ENCODE assay signal across 8 cellular contexts in the genomic region with DNA sequence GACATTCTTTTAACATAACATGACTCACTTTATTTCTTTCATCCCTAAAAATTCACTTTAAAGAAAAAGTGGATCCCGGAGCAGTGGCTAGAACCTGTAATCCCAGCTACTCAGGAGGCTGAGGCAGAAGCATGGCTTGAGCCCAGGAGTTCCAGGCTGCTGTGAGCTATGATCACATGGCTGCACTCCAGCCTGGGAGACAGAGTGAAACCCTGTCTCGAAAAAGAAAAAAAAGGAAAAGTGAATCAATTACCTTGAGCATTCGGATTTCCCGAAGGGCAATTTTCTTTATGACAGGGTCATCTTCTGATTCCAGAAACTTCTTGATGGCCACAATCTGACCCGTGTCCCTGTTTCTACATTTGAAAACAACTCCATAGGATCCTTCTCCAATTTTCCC. TPM values are rescaled to one million over a fixed set of nuclear protein-coding genes. Genes with fewer than 3 reads are reported as not detected.
DNase-seq lines count a peak whose midpoint lies in the region; ATAC-seq, FAIRE-seq and TF ChIP-seq lines count a peak whose summit lies in the region.

No MANE protein-coding gene starts in this region.

- peaks cover 17 to 35% (median 26%) of the 10 kb centered on the region in 10 experiments; a peak in 19 of 20 replicates for H3K4me1 ChIP-seq in BLaER1 treated with 17β-estradiol and CSF1 and Interleukin-3, amounts not matched to agents 10 nM and 100 nM
- H3K4me1 ChIP-seq in Loucy (ENCODE audit: insufficient read depth, low read length, poor library complexity, severe bottlenecking): peaks cover 43% of the 10 kb centered on the region
- H3K4me1 ChIP-seq in endodermal cell (ENCODE audit: control insufficient read depth, insufficient read depth, low read length): no peaks in the 10 kb centered on the region

- no peak for ATAC-seq in GM18868 (IDR thresholded peaks at IDR 0.05; ENCODE audit: unreplicated experiment)

- H3K36me3 Mint-ChIP-seq in endodermal cell (ENCODE audit: low read depth) (no peaks in the 10 kb centered on the region), neural crest cell (ENCODE audit: low read depth) (peaks cover 6% of the 10 kb centered on the region)

- H3K27ac ChIP-seq in BLaER1 treated with 17β-estradiol and CSF1 and Interleukin-3, amounts not matched to agents 10 nM and 100 nM: no peak overlapping the region
- no peak overlapping the region for H3K27ac ChIP-seq in endodermal cell (ENCODE audit: low read depth, low read length)

- FAIRE-seq in frontal cortex (lab: Jason Lieb, UNC): no peak

- no peak for DNase-seq in endodermal cell
- no peak for DNase-seq in neural crest cell (ENCODE audit: low read depth, low spot score)
- no peak for DNase-seq in frontal cortex (ENCODE audit: low spot score in 2 of 2)
- no peak for DNase-seq in NCI-H82 treated with DMSO at 0.1 percent for 48 hours (lab: John Stamatoyannopoulos, UW; ENCODE audit: unreplicated experiment)
- no peak for DNase-seq in HT-29 (ENCODE audit: low spot score)

- no peak overlapping the region for H3K27ac Mint-ChIP-seq in endodermal cell
- H3K27ac Mint-ChIP-seq in neural crest cell (ENCODE audit: unreplicated experiment): no peak overlapping the region

- no peaks in the 10 kb centered on the region for H3K79me2 ChIP-seq in Loucy (ENCODE audit: insufficient read depth, low read length)

- TF ChIP-seq CTCF in Loucy (conservative IDR thresholded peaks at IDR 0.05; ENCODE audit: low read length) (no peak), endodermal cell (conservative IDR thresholded peaks at IDR 0.05) (no peak), neural crest cell (conservative IDR thresholded peaks at IDR 0.05) (no peak)

- H3K36me3 ChIP-seq in BLaER1 treated with 17β-estradiol and CSF1 and Interleukin-3, amounts not matched to agents 10 nM and 100 nM: no peaks in the 10 kb centered on the region
- H3K36me3 ChIP-seq in Loucy (ENCODE audit: insufficient read depth, low read length) (no peaks in the 10 kb centered on the region), endodermal cell (ENCODE audit: control insufficient read depth, insufficient read depth, low read length) (no peaks in the 10 kb centered on the region)

- H3K9me3 ChIP-seq in BLaER1 treated with 17β-estradiol and CSF1 and Interleukin-3, amounts not matched to agents 10 nM and 100 nM (replicated peaks in 1 of 11): no peaks in the 10 kb centered on the region
- H3K9me3 ChIP-seq in Loucy (ENCODE audit: insufficient read depth, low read depth, low read length) (no peaks in the 10 kb centered on the region), endodermal cell (ENCODE audit: control insufficient read depth, low read length) (no peaks in the 10 kb centered on the region)

- peaks cover 6% of the 10 kb centered on the region; the same call in 1 of the 2 replicates for H3F3A ChIP-seq in Loucy (ENCODE audit: low read depth)

- H3K9me2 ChIP-seq in Loucy (replicated peaks; ENCODE audit: low read depth, low read length): no peaks in the 10 kb centered on the region

- no peaks in the 10 kb centered on the region for H4K20me1 ChIP-seq in BLaER1 treated with 17β-estradiol and CSF1 and Interleukin-3, amounts not matched to agents 10 nM and 100 nM
- H4K20me1 ChIP-seq in Loucy (ENCODE audit: insufficient read depth, low read length, poor library complexity, severe bottlenecking): no peaks in the 10 kb centered on the region

- H2AFZ ChIP-seq in Loucy (ENCODE audit: low read length): no peak overlapping the region

- H3K27me3 ChIP-seq in BLaER1 treated with 17β-estradiol and CSF1 and Interleukin-3, amounts not matched to agents 10 nM and 100 nM: peaks cover 0 to 31% (median 26%) of the 10 kb centered on the region in 11 experiments; a peak in 19 of 22 replicates
- no peaks in the 10 kb centered on the region for H3K27me3 ChIP-seq in Loucy (ENCODE audit: insufficient read depth, low read length, poor library complexity, severe bottlenecking)
- peaks cover 14% of the 10 kb centered on the region for H3K27me3 ChIP-seq in endodermal cell (ENCODE audit: control insufficient read depth, insufficient read depth, low read length, poor library complexity, severe bottlenecking)

- no peak overlapping the region for H3K9ac ChIP-seq in BLaER1 treated with 17β-estradiol and CSF1 and Interleukin-3, amounts not matched to agents 10 nM and 100 nM
- H3K9ac ChIP-seq in Loucy (ENCODE audit: low read depth, low read length, poor library complexity, severe bottlenecking) (no peak overlapping the region), endodermal cell (ENCODE audit: extremely low read depth, low read length, poor library complexity, severe bottlenecking) (no peak overlapping the region)

- H3K27me3 Mint-ChIP-seq in endodermal cell (ENCODE audit: insufficient read depth) (peaks cover 40% of the 10 kb centered on the region), neural crest cell (ENCODE audit: low read depth) (peaks cover 10% of the 10 kb centered on the region)

- H3K4me1 Mint-ChIP-seq in endodermal cell (peaks cover 12% of the 10 kb centered on the region), neural crest cell (peaks cover 24% of the 10 kb centered on the region)

- H3K9me3 Mint-ChIP-seq in endodermal cell (no peaks in the 10 kb centered on the region), neural crest cell (no peaks in the 10 kb centered on the region)

- H3K4me3 ChIP-seq in BLaER1 treated with 17β-estradiol and CSF1 and Interleukin-3, amounts not matched to agents 10 nM and 100 nM: peak overlapping the region in 1 of 10 experiments; percentile 72; a peak in 2 of 20 replicates
- no peak overlapping the region for H3K4me3 ChIP-seq in Loucy (ENCODE audit: low read length, poor library complexity, severe bottlenecking)
- peak overlapping the region; percentile 89 for H3K4me3 ChIP-seq in endodermal cell (ENCODE audit: low read length)

- peak overlapping the region; percentile 91 to 100 (median 97); a peak in 20 of 22 replicates for H3K4me2 ChIP-seq in BLaER1 treated with 17β-estradiol and CSF1 and Interleukin-3, amounts not matched to agents 10 nM and 100 nM
- peak overlapping the region; percentile 64 for H3K4me2 ChIP-seq in Loucy (ENCODE audit: low read depth, low read length, poor library complexity, severe bottlenecking)

- 94 to 95% methylated on average over 5 of the region's 5 CpGs for WGBS in endodermal cell (ENCODE audit: insufficient coverage in 1 of 2, insufficient read length in 1 of 2), 2 experiments

- peak overlapping the region; percentile 64 for H3K4me3 Mint-ChIP-seq in endodermal cell
- peak overlapping the region; percentile 92 for H3K4me3 Mint-ChIP-seq in neural crest cell

RNA-seq across cellular contexts. Expression of a gene that starts 1.2 kb away (rescaled TPM):
- total RNA-seq in endodermal cell (1 to 10 TPM; 1.5 to 2.6 TPM), neural crest cell (6.1 and 8.3 TPM in 2 replicates), frontal cortex (10.2 TPM)
- 0.61 TPM for polyA plus RNA-seq in endodermal cell (2013, experiment 1 of 2)
- 1.4 TPM for polyA plus RNA-seq in endodermal cell (2013, experiment 2 of 2)
- total RNA-seq in HT-29 (2014; rRNA removed; shearing (Covaris generic)): 5.5 and 12.9 TPM in 2 replicates
